ENCODE assay signal across 8 cellular contexts in genomic region chr17:58513391-58513912, GRCh38. TPM values are rescaled to one million over a fixed set of nuclear protein-coding genes. Genes with fewer than 3 reads are reported as not detected.
DNase-seq lines count a peak whose midpoint lies in the region; ATAC-seq lines count a peak whose summit lies in the region.

No MANE protein-coding gene starts in this region.

- H3K9ac ChIP-seq in subcutaneous abdominal adipose tissue (ENCODE audit: low read length in 5 of 5), result peak overlapping the region; percentile 44 to 79 (median 56)

- H3K36me3 Mint-ChIP-seq in activated T-cell treated with anti-CD3 and anti-CD28 coated beads, Interleukin-2, amount 50 U/mL, for 4 hours (ENCODE audit: insufficient read depth), result peaks cover 26% of the 10 kb centered on the region
- peaks cover 16 to 31% (median 20%) of the 10 kb centered on the region in 3 donors for H3K36me3 Mint-ChIP-seq in immature natural killer cell

- H3K9me3 Mint-ChIP-seq in activated T-cell treated with anti-CD3 and anti-CD28 coated beads, Interleukin-2, amount 50 U/mL, for 4 hours, result no peaks in the 10 kb centered on the region
- H3K9me3 Mint-ChIP-seq in immature natural killer cell, result no peaks in the 10 kb centered on the region

- H3K27me3 Mint-ChIP-seq in activated T-cell treated with anti-CD3 and anti-CD28 coated beads, Interleukin-2, amount 50 U/mL, for 4 hours (ENCODE audit: low read depth), result no peaks in the 10 kb centered on the region
- peaks cover 9 to 22% (median 19%) of the 10 kb centered on the region in 3 donors for H3K27me3 Mint-ChIP-seq in immature natural killer cell (ENCODE audit: low read depth in 3 of 3)

- peak; percentile 24 for DNase-seq in activated naive CD4-positive, alpha-beta T cell treated with Interleukin-2 at 50 U/mL for 16 hours
- no peak for DNase-seq in activated naive CD4-positive, alpha-beta T cell (lab: John Stamatoyannopoulos, UW)
- peak; percentile 7 for DNase-seq in activated T-cell treated with anti-CD3 and anti-CD28 coated beads, Interleukin-2, amount 50 U/mL, for 4 hours
- no peak for DNase-seq in immature natural killer cell
- DNase-seq in NCI-H1105 treated with DMSO at 0.1 percent for 48 hours (lab: John Stamatoyannopoulos, UW), result no peak
- no peak for DNase-seq in NCI-H1694 (lab: John Stamatoyannopoulos, UW)
- DNase-seq in HT-29 (ENCODE audit: low spot score), result no peak

- H3K36me3 ChIP-seq in subcutaneous abdominal adipose tissue (ENCODE audit: control insufficient read depth in 5 of 5, insufficient read depth in 5 of 5, low read length in 5 of 5), result peaks cover 7 to 43% (median 41%) of the 10 kb centered on the region in 5 donors

- no peaks in the 10 kb centered on the region for H3K27me3 ChIP-seq in subcutaneous abdominal adipose tissue (ENCODE audit: control insufficient read depth in 5 of 5, insufficient read depth in 4 of 5, low read length in 5 of 5)

- no peaks in the 10 kb centered on the region for H3K9me3 ChIP-seq in subcutaneous abdominal adipose tissue (ENCODE audit: control insufficient read depth in 5 of 5, low read length in 5 of 5)

- H3K4me1 ChIP-seq in subcutaneous abdominal adipose tissue (ENCODE audit: control insufficient read depth in 5 of 5, insufficient read depth in 5 of 5, low read length in 5 of 5), result peaks cover 7 to 39% (median 32%) of the 10 kb centered on the region in 5 donors

- H3K27ac ChIP-seq in subcutaneous abdominal adipose tissue (ENCODE audit: low read depth, low read length), result no peak overlapping the region

- H3K4me3 Mint-ChIP-seq in activated T-cell treated with anti-CD3 and anti-CD28 coated beads, Interleukin-2, amount 50 U/mL, for 4 hours, result peak overlapping the region; percentile 87
- peak overlapping the region; percentile 84 to 89 (median 85) for H3K4me3 Mint-ChIP-seq in immature natural killer cell

- H3K27ac Mint-ChIP-seq in immature natural killer cell, result peak overlapping the region in 5 of 6 donors; percentile 61 to 84 (median 66)

- peaks cover 39% of the 10 kb centered on the region for H3K4me1 Mint-ChIP-seq in activated T-cell treated with anti-CD3 and anti-CD28 coated beads, Interleukin-2, amount 50 U/mL, for 4 hours (ENCODE audit: low read depth)
- H3K4me1 Mint-ChIP-seq in immature natural killer cell, result peaks cover 53 to 57% of the 10 kb centered on the region in 2 donors

- no peak for ATAC-seq in activated T-cell treated with anti-CD3 and anti-CD28 coated beads, Interleukin-2, amount 50 U/mL, for 4 hours

- peak overlapping the region; percentile 63 to 70 (median 67) for H3K4me3 ChIP-seq in subcutaneous abdominal adipose tissue (ENCODE audit: low read depth in 1 of 5, low read length in 5 of 5)

RNA-seq across cellular contexts. Expression of gene MTMR4, which starts 1.0 kb away (rescaled TPM):
- total RNA-seq in activated T-cell treated with anti-CD3 and anti-CD28 coated beads, Interleukin-2, amount 50 U/mL, for 4 hours, result 10 to 100 TPM; 79.4 to 92.8 (median 81.8) TPM
- polyA plus RNA-seq in immature natural killer cell, result 10 to 100 TPM in 2 of 3 donors, 1 to 10 TPM in 1; 9.3 to 24.2 (median 20.5) TPM
- total RNA-seq in HT-29 (2014; rRNA removed; shearing (Covaris generic)), result 39.1 and 50.0 TPM in 2 replicates

RNA-seq across cellular contexts. Expression of gene HSF5, which starts 25.2 kb away (rescaled TPM):
- 1 to 10 TPM; 4.4 to 5.1 (median 5.0) TPM for total RNA-seq in activated T-cell treated with anti-CD3 and anti-CD28 coated beads, Interleukin-2, amount 50 U/mL, for 4 hours
- under 1 TPM in 1 of 3 donors, not detected in 2; 0.16 TPM for polyA plus RNA-seq in immature natural killer cell
- total RNA-seq in HT-29 (2014; rRNA removed; shearing (Covaris generic)), result not detected in 2 replicates

Comparison
In these comparisons a context has a peak if more than half of its experiments do, and no peak if none do; other contexts are left out.
1. DNase-seq: peak in activated naive CD4-positive, alpha-beta T cell treated with Interleukin-2 at 50 U/mL for 16 hours (single experiment) and activated T-cell treated with anti-CD3 and anti-CD28 coated beads, Interleukin-2, amount 50 U/mL, for 4 hours (single experiment); none in activated naive CD4-positive, alpha-beta T cell (0 of 4), immature natural killer cell (0 of 3), NCI-H1105 treated with DMSO at 0.1 percent for 48 hours (single experiment), NCI-H1694 (single experiment) and HT-29 (single experiment).